8 cellular contexts compared by ENCODE assay signal in genomic region chr1:58699011-58699762, GRCh38. TPM values are rescaled to one million over a fixed set of nuclear protein-coding genes. Genes with fewer than 3 reads are reported as not detected.
DNase-seq lines count a peak whose midpoint lies in the region; ATAC-seq and TF ChIP-seq lines count a peak whose summit lies in the region.

No MANE protein-coding gene starts in this region.

- 2% methylated on average over 16 of the region's 16 CpGs for WGBS in psoas muscle, 3 donors

- no peaks in the 10 kb centered on the region for H3K9me3 Mint-ChIP-seq in activated CD4-positive, alpha-beta T cell treated with anti-CD3 and anti-CD28 coated beads, Interleukin-2, amount 10 ng/mL, durations not matched to agents 7 days and 5 days
- peaks cover 2% of the 10 kb centered on the region for H3K9me3 Mint-ChIP-seq in glutamatergic neuron (ENCODE audit: unreplicated experiment)

- H3K27me3 Mint-ChIP-seq in activated CD4-positive, alpha-beta T cell treated with anti-CD3 and anti-CD28 coated beads, Interleukin-2, amount 10 ng/mL, durations not matched to agents 7 days and 5 days, result no peaks in the 10 kb centered on the region
- peaks cover 2% of the 10 kb centered on the region for H3K27me3 Mint-ChIP-seq in glutamatergic neuron (ENCODE audit: unreplicated experiment)

- H3K36me3 ChIP-seq in WERI-Rb-1 (peaks cover 22% of the 10 kb centered on the region), psoas muscle (ENCODE audit: insufficient read depth in 1 of 2, low read depth in 1 of 2) (peaks cover 0 to 13% of the 10 kb centered on the region in 2 donors)

- H3K27me3 ChIP-seq in WERI-Rb-1 (ENCODE audit: insufficient read depth, low read depth, severe bottlenecking) (no peaks in the 10 kb centered on the region), psoas muscle (ENCODE audit: insufficient read depth in 3 of 3, low read length in 2 of 3) (no peaks in the 10 kb centered on the region)

- H3K27ac Mint-ChIP-seq in activated CD4-positive, alpha-beta T cell treated with anti-CD3 and anti-CD28 coated beads, Interleukin-2, amount 10 ng/mL, durations not matched to agents 7 days and 5 days, result peak overlapping the region; percentile 100
- H3K27ac Mint-ChIP-seq in glutamatergic neuron (ENCODE audit: unreplicated experiment), result peak overlapping the region; percentile 89

- TF ChIP-seq CTCF in WERI-Rb-1 (IDR thresholded peaks at IDR 0.05; ENCODE audit: low read depth, low read length) (no peak), glutamatergic neuron (IDR thresholded peaks at IDR 0.05; ENCODE audit: partially characterized antibody, unreplicated experiment) (no peak), psoas muscle (IDR thresholded peaks at IDR 0.05) (no peak)

- peak overlapping the region; percentile 86 for H3K27ac ChIP-seq in WERI-Rb-1
- H3K27ac ChIP-seq in psoas muscle, result peak overlapping the region; percentile 90

- POLR2A ChIA-PET in activated CD4-positive, alpha-beta T cell treated with anti-CD3 and anti-CD28 coated beads, Interleukin-2, amount 10 ng/mL, durations not matched to agents 7 days and 5 days (lab: Charles Lee), result no interaction called here

- intact Hi-C loops in psoas muscle (cut with DNase I), result no loop called here

- peaks cover 9% of the 10 kb centered on the region for H3K4me1 ChIP-seq in psoas muscle

- H3K4me3 ChIP-seq in WERI-Rb-1 (ENCODE audit: low read depth, low read length) (peak overlapping the region; percentile 81), psoas muscle (peak overlapping the region; percentile 87)

- CTCF ChIA-PET in activated CD4-positive, alpha-beta T cell treated with anti-CD3 and anti-CD28 coated beads, Interleukin-2, amount 10 ng/mL, durations not matched to agents 7 days and 5 days (lab: Charles Lee), result interaction anchor here (0.8 to 1.6 kb wide), 5 partner anchors 8 to 1060 kb away, joined by 3 to 4 read pairs (median 4); no protein-coding TSS in a partner anchor

- peak overlapping the region; percentile 90 for H3K4me3 Mint-ChIP-seq in activated CD4-positive, alpha-beta T cell treated with anti-CD3 and anti-CD28 coated beads, Interleukin-2, amount 10 ng/mL, durations not matched to agents 7 days and 5 days
- H3K4me3 Mint-ChIP-seq in glutamatergic neuron (ENCODE audit: unreplicated experiment), result peak overlapping the region; percentile 99

- peak; percentile 13 for ATAC-seq in HG02973 (IDR thresholded peaks at IDR 0.05; ENCODE audit: unreplicated experiment)
- ATAC-seq in psoas muscle, result peak; percentile 20 to 42 (median 23)

- peaks cover 19% of the 10 kb centered on the region for H3K36me3 Mint-ChIP-seq in activated CD4-positive, alpha-beta T cell treated with anti-CD3 and anti-CD28 coated beads, Interleukin-2, amount 10 ng/mL, durations not matched to agents 7 days and 5 days (ENCODE audit: low read depth)
- no peaks in the 10 kb centered on the region for H3K36me3 Mint-ChIP-seq in glutamatergic neuron (ENCODE audit: unreplicated experiment)

- no peak for DNase-seq in activated CD4-positive, alpha-beta T cell treated with anti-CD3 and anti-CD28 coated beads, Interleukin-2, amount 10 ng/mL, durations not matched to agents 7 days and 5 days
- no peak for DNase-seq in activated CD4-positive, alpha-beta T cell treated with anti-CD3 and anti-CD28 coated beads, Interleukin-2, amount 50 U/mL, for 4 hours
- DNase-seq in WERI-Rb-1 (no peak), glutamatergic neuron (peak; percentile 28), psoas muscle (no peak), putamen (ENCODE audit: low spot score) (no peak), NCI-H1436 treated with DMSO at 0.1 percent for 48 hours (lab: John Stamatoyannopoulos, UW) (no peak)

- peaks cover 22% of the 10 kb centered on the region for H3K4me1 Mint-ChIP-seq in activated CD4-positive, alpha-beta T cell treated with anti-CD3 and anti-CD28 coated beads, Interleukin-2, amount 10 ng/mL, durations not matched to agents 7 days and 5 days
- peaks cover 8% of the 10 kb centered on the region for H3K4me1 Mint-ChIP-seq in glutamatergic neuron (ENCODE audit: low read depth, unreplicated experiment)

- peaks cover 6% of the 10 kb centered on the region for H3K9me3 ChIP-seq in WERI-Rb-1 (ENCODE audit: severe bottlenecking)
- H3K9me3 ChIP-seq in psoas muscle, result no peaks in the 10 kb centered on the region

RNA-seq across cellular contexts. Expression of gene MYSM1, which starts 0.7 kb away (rescaled TPM):
- 10 to 100 TPM; 45.8 to 47.4 TPM for total RNA-seq in activated CD4-positive, alpha-beta T cell treated with anti-CD3 and anti-CD28 coated beads, Interleukin-2, amount 10 ng/mL, durations not matched to agents 7 days and 5 days
- 59.6 TPM for total RNA-seq in glutamatergic neuron (ENCODE audit: unreplicated experiment)
- total RNA-seq in psoas muscle, result 10 to 100 TPM in 3 of 4 donors, 1 to 10 TPM in 1; 9.7 to 21.6 (median 14.3) TPM
- 1 to 10 TPM; 3.8 to 6.2 (median 6.1) TPM for polyA plus RNA-seq in psoas muscle
